1 cellular context compared by ENCODE assay signal in the genomic region with DNA sequence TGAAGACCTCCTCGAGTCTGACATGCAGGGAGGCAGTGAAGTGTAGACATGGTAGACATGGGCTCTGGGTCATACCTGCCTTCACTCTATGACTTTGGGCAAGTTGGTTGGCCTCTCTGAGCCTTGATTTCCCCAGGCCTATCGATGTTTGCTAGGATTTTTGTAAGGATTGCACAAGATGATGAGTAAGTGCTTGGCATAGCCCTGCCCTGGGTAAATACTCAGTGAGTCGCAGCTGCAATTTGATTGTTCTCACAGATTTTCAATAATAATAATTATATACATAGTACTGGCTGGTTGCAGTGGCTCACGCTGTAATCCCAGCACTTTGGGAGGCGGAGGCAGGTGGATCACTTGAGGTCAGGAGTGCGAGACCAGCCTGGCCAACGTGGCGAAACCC.
TF ChIP-seq lines count a peak whose summit lies in the region.

No MANE protein-coding gene starts in this region.

TF ChIP-seq in HepG2, 621 proteins besides CTCF, POLR2A, EP300 and RAD21:
- TF ChIP-seq CEBPG (CRISPR knock-in tag; IDR thresholded peaks at IDR 0.05), result no peak
- TF ChIP-seq, protein P1, sequence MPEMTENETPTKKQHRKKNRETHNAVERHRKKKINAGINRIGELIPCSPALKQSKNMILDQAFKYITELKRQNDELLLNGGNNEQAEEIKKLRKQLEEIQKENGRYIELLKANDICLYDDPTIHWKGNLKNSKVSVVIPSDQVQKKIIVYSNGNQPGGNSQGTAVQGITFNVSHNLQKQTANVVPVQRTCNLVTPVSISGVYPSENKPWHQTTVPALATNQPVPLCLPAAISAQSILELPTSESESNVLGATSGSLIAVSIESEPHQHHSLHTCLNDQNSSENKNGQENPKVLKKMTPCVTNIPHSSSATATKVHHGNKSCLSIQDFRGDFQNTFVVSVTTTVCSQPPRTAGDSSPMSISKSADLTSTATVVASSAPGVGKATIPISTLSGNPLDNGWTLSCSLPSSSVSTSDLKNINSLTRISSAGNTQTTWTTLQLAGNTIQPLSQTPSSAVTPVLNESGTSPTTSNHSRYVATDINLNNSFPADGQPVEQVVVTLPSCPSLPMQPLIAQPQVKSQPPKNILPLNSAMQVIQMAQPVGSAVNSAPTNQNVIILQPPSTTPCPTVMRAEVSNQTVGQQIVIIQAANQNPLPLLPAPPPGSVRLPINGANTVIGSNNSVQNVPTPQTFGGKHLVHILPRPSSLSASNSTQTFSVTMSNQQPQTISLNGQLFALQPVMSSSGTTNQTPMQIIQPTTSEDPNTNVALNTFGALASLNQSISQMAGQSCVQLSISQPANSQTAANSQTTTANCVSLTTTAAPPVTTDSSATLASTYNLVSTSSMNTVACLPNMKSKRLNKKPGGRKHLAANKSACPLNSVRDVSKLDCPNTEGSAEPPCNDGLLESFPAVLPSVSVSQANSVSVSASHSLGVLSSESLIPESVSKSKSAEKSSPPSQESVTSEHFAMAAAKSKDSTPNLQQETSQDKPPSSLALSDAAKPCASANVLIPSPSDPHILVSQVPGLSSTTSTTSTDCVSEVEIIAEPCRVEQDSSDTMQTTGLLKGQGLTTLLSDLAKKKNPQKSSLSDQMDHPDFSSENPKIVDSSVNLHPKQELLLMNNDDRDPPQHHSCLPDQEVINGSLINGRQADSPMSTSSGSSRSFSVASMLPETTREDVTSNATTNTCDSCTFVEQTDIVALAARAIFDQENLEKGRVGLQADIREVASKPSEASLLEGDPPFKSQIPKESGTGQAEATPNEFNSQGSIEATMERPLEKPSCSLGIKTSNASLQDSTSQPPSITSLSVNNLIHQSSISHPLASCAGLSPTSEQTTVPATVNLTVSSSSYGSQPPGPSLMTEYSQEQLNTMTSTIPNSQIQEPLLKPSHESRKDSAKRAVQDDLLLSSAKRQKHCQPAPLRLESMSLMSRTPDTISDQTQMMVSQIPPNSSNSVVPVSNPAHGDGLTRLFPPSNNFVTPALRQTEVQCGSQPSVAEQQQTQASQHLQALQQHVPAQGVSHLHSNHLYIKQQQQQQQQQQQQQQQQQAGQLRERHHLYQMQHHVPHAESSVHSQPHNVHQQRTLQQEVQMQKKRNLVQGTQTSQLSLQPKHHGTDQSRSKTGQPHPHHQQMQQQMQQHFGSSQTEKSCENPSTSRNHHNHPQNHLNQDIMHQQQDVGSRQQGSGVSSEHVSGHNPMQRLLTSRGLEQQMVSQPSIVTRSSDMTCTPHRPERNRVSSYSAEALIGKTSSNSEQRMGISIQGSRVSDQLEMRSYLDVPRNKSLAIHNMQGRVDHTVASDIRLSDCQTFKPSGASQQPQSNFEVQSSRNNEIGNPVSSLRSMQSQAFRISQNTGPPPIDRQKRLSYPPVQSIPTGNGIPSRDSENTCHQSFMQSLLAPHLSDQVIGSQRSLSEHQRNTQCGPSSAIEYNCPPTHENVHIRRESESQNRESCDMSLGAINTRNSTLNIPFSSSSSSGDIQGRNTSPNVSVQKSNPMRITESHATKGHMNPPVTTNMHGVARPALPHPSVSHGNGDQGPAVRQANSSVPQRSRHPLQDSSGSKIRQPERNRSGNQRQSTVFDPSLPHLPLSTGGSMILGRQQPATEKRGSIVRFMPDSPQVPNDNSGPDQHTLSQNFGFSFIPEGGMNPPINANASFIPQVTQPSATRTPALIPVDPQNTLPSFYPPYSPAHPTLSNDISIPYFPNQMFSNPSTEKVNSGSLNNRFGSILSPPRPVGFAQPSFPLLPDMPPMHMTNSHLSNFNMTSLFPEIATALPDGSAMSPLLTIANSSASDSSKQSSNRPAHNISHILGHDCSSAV (CRISPR knock-in tag; IDR thresholded peaks at IDR 0.05; ENCODE audit: borderline replicate concordance), result no peak
- no peak for TF ChIP-seq ZNF607 (CRISPR knock-in tag; IDR thresholded peaks at IDR 0.05; ENCODE audit: borderline replicate concordance)
- TF ChIP-seq, protein P2, sequence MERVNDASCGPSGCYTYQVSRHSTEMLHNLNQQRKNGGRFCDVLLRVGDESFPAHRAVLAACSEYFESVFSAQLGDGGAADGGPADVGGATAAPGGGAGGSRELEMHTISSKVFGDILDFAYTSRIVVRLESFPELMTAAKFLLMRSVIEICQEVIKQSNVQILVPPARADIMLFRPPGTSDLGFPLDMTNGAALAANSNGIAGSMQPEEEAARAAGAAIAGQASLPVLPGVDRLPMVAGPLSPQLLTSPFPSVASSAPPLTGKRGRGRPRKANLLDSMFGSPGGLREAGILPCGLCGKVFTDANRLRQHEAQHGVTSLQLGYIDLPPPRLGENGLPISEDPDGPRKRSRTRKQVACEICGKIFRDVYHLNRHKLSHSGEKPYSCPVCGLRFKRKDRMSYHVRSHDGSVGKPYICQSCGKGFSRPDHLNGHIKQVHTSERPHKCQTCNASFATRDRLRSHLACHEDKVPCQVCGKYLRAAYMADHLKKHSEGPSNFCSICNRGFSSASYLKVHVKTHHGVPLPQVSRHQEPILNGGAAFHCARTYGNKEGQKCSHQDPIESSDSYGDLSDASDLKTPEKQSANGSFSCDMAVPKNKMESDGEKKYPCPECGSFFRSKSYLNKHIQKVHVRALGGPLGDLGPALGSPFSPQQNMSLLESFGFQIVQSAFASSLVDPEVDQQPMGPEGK (CRISPR knock-in tag; IDR thresholded peaks at IDR 0.05), result no peak
TF ChIP-seq in HepG2: peak in this region for 0.
